Comparison of ENCODE assay signal across 23 cellular contexts in the genomic region with DNA sequence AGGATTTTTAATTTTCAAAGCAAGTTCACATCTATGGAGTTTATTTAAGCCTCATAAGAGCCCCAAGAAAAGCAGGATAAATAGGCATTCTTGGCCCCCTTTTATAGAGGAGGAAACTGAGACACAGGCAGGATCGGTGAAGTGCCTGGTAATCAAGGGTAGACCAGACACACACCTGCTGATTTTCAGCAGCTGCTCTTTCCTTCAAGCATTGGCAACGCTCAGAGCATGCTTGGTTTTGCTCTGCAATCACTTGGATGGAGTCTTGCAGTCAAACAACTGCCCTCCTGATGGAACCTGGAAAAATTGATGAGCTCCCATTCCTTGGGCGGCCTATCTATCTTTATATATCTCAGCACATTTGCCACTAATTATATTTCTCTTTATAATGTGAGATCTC.
"Had no signal": no experiment of that assay in that cellular context is flagged by ENCODE, and none has a peak within 500 bp of the region (broad histone marks: within the 10 kb centered on the region; RNA-seq: fewer than 3 reads in every experiment).

No MANE protein-coding gene starts in this region.

- H3K27me3 ChIP-seq: colonic mucosa, gastrocnemius medialis, stomach, suprapubic skin, tibial nerve had no signal

- H3K27ac ChIP-seq: colonic mucosa, gastrocnemius medialis, stomach, suprapubic skin, tibial nerve had no signal

- DNase-seq: activated B cell treated with CpG ODN at 0.5 μM for 24 hours; activated CD4-positive, alpha-beta T cell treated with anti-CD3 and anti-CD28 coated beads, Interleukin-2, amount 50 U/mL, for 1 hour; activated CD8-positive, alpha-beta T cell treated with anti-CD3 and anti-CD28 coated beads for 36 hours; activated naive CD4-positive, alpha-beta T cell; activated T-cell treated with anti-CD3 and anti-CD28 coated beads, Interleukin-2, amount 50 U/mL, for 48 hours; anterior cingulate cortex; cerebellar nuclear complex; colonic mucosa; dorsolateral prefrontal cortex; effector memory CD4-positive, alpha-beta T cell; gastrocnemius medialis; glutamatergic neuron; islet precursor cell; left ventricle myocardium superior; mucosa of descending colon; posterior cingulate gyrus; right cardiac atrium; stimulated activated CD4-positive, alpha-beta T cell treated with anti-CD3 and anti-CD28 coated beads, Interleukin-15, amount 100 ng/mL, for 24 hours; stimulated activated CD4-positive, alpha-beta T cell treated with anti-CD3 and anti-CD28 coated beads, Interleukin-2, amount 100 ng/mL, for 24 hours; stimulated activated naive B cell treated with anti-CD40 and anti-IgM and Interleukin-4, amounts not matched to agents 10 μg/mL and 1 μg/mL and 100 μg/mL, for 72 hours; stomach had no signal

- H3K4me3 ChIP-seq: colonic mucosa, dorsolateral prefrontal cortex, gastrocnemius medialis, mucosa of descending colon, stomach, suprapubic skin, tibial nerve had no signal

- H3K36me3 ChIP-seq: colonic mucosa, gastrocnemius medialis, stomach, suprapubic skin, tibial nerve had no signal

- H3K9me3 ChIP-seq: colonic mucosa, gastrocnemius medialis, mucosa of descending colon, stomach, suprapubic skin, tibial nerve had no signal

- H3K4me1 ChIP-seq: colonic mucosa, gastrocnemius medialis, stomach, suprapubic skin, tibial nerve had no signal

- ATAC-seq: activated CD8-positive, alpha-beta T cell treated with anti-CD3 and anti-CD28 coated beads for 36 hours; gastrocnemius medialis; left ventricle myocardium superior; mucosa of descending colon; right cardiac atrium; stimulated activated naive B cell treated with anti-CD40 and anti-IgM and Interleukin-4, amounts not matched to agents 10 μg/mL and 1 μg/mL and 100 μg/mL, for 72 hours had no signal
